ENCODE assay signal across 21 cellular contexts in the genomic region with DNA sequence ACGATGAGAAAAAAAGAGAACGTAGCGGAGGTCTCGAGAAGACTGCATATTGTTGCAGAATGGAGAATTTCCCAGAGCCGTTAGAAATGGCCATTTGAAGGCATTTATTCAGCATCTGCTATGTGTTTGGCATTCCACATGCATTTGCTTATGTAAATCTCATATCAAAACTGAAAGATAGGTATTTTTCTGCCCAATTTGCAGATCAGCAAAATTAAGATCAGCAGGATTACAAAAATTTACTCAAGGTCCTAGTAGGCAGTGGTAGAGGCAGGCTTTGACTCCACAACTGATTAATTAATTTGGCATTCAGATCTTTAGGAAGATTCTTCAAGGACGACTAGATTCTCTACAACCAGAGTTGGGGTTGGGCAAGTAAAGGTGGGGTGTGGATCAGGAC.
"Had no signal": no experiment of that assay in that cellular context is flagged by ENCODE, and none has a peak within 500 bp of the region (broad histone marks: within the 10 kb centered on the region; RNA-seq: fewer than 3 reads in every experiment).

No MANE protein-coding gene starts in this region.

- H3K27ac Mint-ChIP-seq: activated naive CD8-positive, alpha-beta T cell treated with anti-CD3 and anti-CD28 coated beads, Interleukin-2, amount 10 ng/mL, durations not matched to agents 7 days and 5 days; mesothelial cell of epicardium had no signal

- H3K4me1 ChIP-seq: breast epithelium had no signal

- H3K36me3 ChIP-seq: breast epithelium, colonic mucosa, upper lobe of right lung had no signal

- H3K4me3 ChIP-seq: breast epithelium, colonic mucosa, left lung, upper lobe of right lung had no signal

- H3K9me3 Mint-ChIP-seq: activated naive CD8-positive, alpha-beta T cell treated with anti-CD3 and anti-CD28 coated beads, Interleukin-2, amount 10 ng/mL, durations not matched to agents 7 days and 5 days; central memory CD8-positive, alpha-beta T cell; effector memory CD8-positive, alpha-beta T cell; mesothelial cell of epicardium had no signal

- H3K4me3 Mint-ChIP-seq: mesothelial cell of epicardium had no signal

- H3K27ac ChIP-seq: breast epithelium, colonic mucosa, dorsolateral prefrontal cortex, left lung, upper lobe of right lung, WERI-Rb-1 had no signal

- DNase-seq: activated CD4-positive, alpha-beta T cell treated with anti-CD3 and anti-CD28 coated beads for 1 hour; activated gamma-delta T cell treated with Interleukin-2 at 50 U/mL for 16 hours; activated naive CD8-positive, alpha-beta T cell treated with anti-CD3 and anti-CD28 coated beads, Interleukin-2, amount 10 ng/mL, durations not matched to agents 7 days and 5 days; activated T-cell treated with anti-CD3 and anti-CD28 coated beads, Interleukin-2, amount 50 U/mL, for 1 hour; amniotic stem cell; colonic mucosa; dorsolateral prefrontal cortex; effector memory CD8-positive, alpha-beta T cell; foreskin melanocyte; kidney glomerular epithelial cell; left lung; stimulated activated CD4-positive, alpha-beta T cell treated with anti-CD3 and anti-CD28 coated beads, Interleukin-2, amount 100 ng/mL, for 48 hours; stimulated activated CD8-positive, alpha-beta memory T cell treated with anti-CD3 and anti-CD28 coated beads, Interleukin-4, amount 100 ng/mL, for 48 hours; stimulated activated naive CD4-positive, alpha-beta T cell; upper lobe of right lung; WERI-Rb-1 had no signal

- FAIRE-seq: endothelial cell of umbilical vein had no signal

- H3K27me3 ChIP-seq: breast epithelium, colonic mucosa, dorsolateral prefrontal cortex, left lung, upper lobe of right lung had no signal

- H3K9me3 ChIP-seq: breast epithelium, colonic mucosa, left lung, upper lobe of right lung had no signal

- H3K27me3 Mint-ChIP-seq: activated naive CD8-positive, alpha-beta T cell treated with anti-CD3 and anti-CD28 coated beads, Interleukin-2, amount 10 ng/mL, durations not matched to agents 7 days and 5 days; central memory CD8-positive, alpha-beta T cell; effector memory CD8-positive, alpha-beta T cell had no signal

- ATAC-seq: effector memory CD8-positive, alpha-beta T cell; esophagus mucosa; left lung; upper lobe of right lung had no signal
